20 cellular contexts compared by ENCODE assay signal in genomic region chr6:71197267-71197666, GRCh38.
A peak's percentile ranks its signal among the peaks of the same experiment; 100 is the strongest.
DNase-seq lines count a peak whose midpoint lies in the region; TF ChIP-seq lines count a peak whose summit lies in the region.
"Had no signal": no experiment of that assay in that cellular context is flagged by ENCODE, and none has a peak within 500 bp of the region (broad histone marks: within the 10 kb centered on the region; RNA-seq: fewer than 3 reads in every experiment).

No MANE protein-coding gene starts in this region.

- no peak overlapping the region for H3K4me3 Mint-ChIP-seq in MCF 10A (ENCODE audit: unreplicated experiment)
- H3K4me3 Mint-ChIP-seq: CD4-positive, alpha-beta T cell; dendritic cell treated with granulocyte-macrophage colony-stimulating factor and Interleukin-4, amounts not matched to agents 40 ng/mL and 50 ng/mL, for 4 days had no signal

- no peaks in the 10 kb centered on the region for H3K27me3 ChIP-seq in breast epithelium
- no peaks in the 10 kb centered on the region for H3K27me3 ChIP-seq in WERI-Rb-1 (ENCODE audit: insufficient read depth, low read depth, severe bottlenecking)
- H3K27me3 ChIP-seq: ascending aorta, upper lobe of right lung had no signal

- DNase-seq in MCF 10A (ENCODE audit: unreplicated experiment) (peak; percentile 11), breast epithelium (ENCODE audit: low spot score in 2 of 2) (no peak), amniotic epithelial cell (ENCODE audit: low read depth) (peak; percentile 93), iris pigment epithelial cell (ENCODE audit: low read depth) (peak; percentile 78), WERI-Rb-1 (no peak), amygdala (lab: John Stamatoyannopoulos, UW) (no peak), posterior vena cava (ENCODE audit: low spot score) (no peak), SKM-1 (lab: John Stamatoyannopoulos, UW; ENCODE audit: unreplicated experiment) (no peak)
- DNase-seq: 8988T; activated CD4-positive, alpha-beta T cell treated with anti-CD3 and anti-CD28 coated beads for 1 hour; activated gamma-delta T cell; CD4-positive, alpha-beta T cell; left colon; NCI-H1417 treated with DMSO at 0.1 percent for 48 hours; posterior cingulate gyrus; stimulated activated naive CD4-positive, alpha-beta T cell treated with Interleukin-2 at 50 U/mL for 16 hours; T-helper 2 cell; upper lobe of right lung had no signal

- TF ChIP-seq CTCF in MCF 10A (IDR thresholded peaks at IDR 0.05; ENCODE audit: unreplicated experiment) = no peak
- TF ChIP-seq CTCF in breast epithelium (IDR thresholded peaks at IDR 0.05) = no peak
- no peak for TF ChIP-seq CTCF in WERI-Rb-1 (IDR thresholded peaks at IDR 0.05; ENCODE audit: low read depth, low read length)

- H3K9me3 Mint-ChIP-seq in MCF 10A (ENCODE audit: unreplicated experiment) = no peaks in the 10 kb centered on the region
- H3K9me3 Mint-ChIP-seq: CD4-positive, alpha-beta T cell had no signal

- intact Hi-C loops in MCF 10A (cut with micrococcal nuclease) = no loop called here
- intact Hi-C loops in breast epithelium (cut with DNase I; ENCODE audit: low total_unique reads) = no loop called here
- intact Hi-C loops in posterior vena cava (cut with DNase I) = no loop called here

- H3K4me1 ChIP-seq in breast epithelium = no peaks in the 10 kb centered on the region
- H3K4me1 ChIP-seq: ascending aorta, upper lobe of right lung had no signal

- POLR2A ChIA-PET in MCF 10A (lab: Yijun Ruan, JAX) = interaction anchor here (0.7 to 0.9 kb wide), 2 partner anchors 103 to 521 kb away, joined by 3 to 8 read pairs; no protein-coding TSS in a partner anchor

- no peak overlapping the region for H3K27ac Mint-ChIP-seq in MCF 10A (ENCODE audit: low read depth, unreplicated experiment)
- H3K27ac Mint-ChIP-seq: CD4-positive, alpha-beta T cell; dendritic cell treated with granulocyte-macrophage colony-stimulating factor and Interleukin-4, amounts not matched to agents 40 ng/mL and 50 ng/mL, for 4 days had no signal

- H3K9me3 ChIP-seq in breast epithelium (no peaks in the 10 kb centered on the region), WERI-Rb-1 (ENCODE audit: severe bottlenecking) (no peaks in the 10 kb centered on the region)
- H3K9me3 ChIP-seq: ascending aorta, upper lobe of right lung had no signal

- no TSS peak for BruUV-seq in MCF 10A (replicated peaks; lab: Mats Ljungman, UMichigan)

- H3K36me3 ChIP-seq in breast epithelium = no peaks in the 10 kb centered on the region
- H3K36me3 ChIP-seq in WERI-Rb-1 = no peaks in the 10 kb centered on the region
- H3K36me3 ChIP-seq: ascending aorta, upper lobe of right lung had no signal

- H3K27ac ChIP-seq in breast epithelium (peak overlapping the region in 1 of 2 donors; percentile 15), WERI-Rb-1 (no peak overlapping the region)
- H3K27ac ChIP-seq: ascending aorta, upper lobe of right lung had no signal

- H3K27me3 Mint-ChIP-seq in MCF 10A (ENCODE audit: insufficient read depth, unreplicated experiment) = no peaks in the 10 kb centered on the region
- H3K27me3 Mint-ChIP-seq: dendritic cell treated with granulocyte-macrophage colony-stimulating factor and Interleukin-4, amounts not matched to agents 40 ng/mL and 50 ng/mL, for 4 days had no signal

- no peaks in the 10 kb centered on the region for H3K36me3 Mint-ChIP-seq in MCF 10A (ENCODE audit: insufficient read depth, unreplicated experiment)

- H3K4me1 Mint-ChIP-seq in MCF 10A (ENCODE audit: insufficient read depth, unreplicated experiment) = peaks cover 5% of the 10 kb centered on the region

- no peak overlapping the region for H3K4me3 ChIP-seq in breast epithelium
- no peak overlapping the region for H3K4me3 ChIP-seq in WERI-Rb-1 (ENCODE audit: low read depth, low read length)
- H3K4me3 ChIP-seq: ascending aorta, upper lobe of right lung had no signal

- no peak for TF ChIP-seq POLR2A in breast epithelium (IDR thresholded peaks at IDR 0.05)

- CTCF ChIA-PET in MCF 10A (lab: Yijun Ruan, JAX) = interaction anchor here (0.6 to 4.9 kb wide), 2 partner anchors 103 to 154 kb away, joined by 3 to 34 read pairs; no protein-coding TSS in a partner anchor

Comparison
In these comparisons a context has a peak if more than half of its experiments do, and no peak if none do; other contexts are left out.
1. DNase-seq: peak in MCF 10A (single experiment), amniotic epithelial cell (single experiment) and iris pigment epithelial cell (single experiment); none in breast epithelium (0 of 2), WERI-Rb-1 (single experiment), amygdala (0 of 56), posterior vena cava (single experiment) and SKM-1 (single experiment).